Comparison of ENCODE assay signal across 14 cellular contexts in genomic region chr20:49575551-49576060, GRCh38. TPM values are rescaled to one million over a fixed set of nuclear protein-coding genes. Genes with fewer than 3 reads are reported as not detected.
DNase-seq lines count a peak whose midpoint lies in the region; ATAC-seq, FAIRE-seq and TF ChIP-seq lines count a peak whose summit lies in the region.
"Had no signal": no experiment of that assay in that cellular context is flagged by ENCODE, and none has a peak within 500 bp of the region (broad histone marks: within the 10 kb centered on the region; RNA-seq: fewer than 3 reads in every experiment).

No MANE protein-coding gene starts in this region.

- H2AFZ ChIP-seq in H9 (ENCODE audit: low read length) (no peak overlapping the region), OCI-LY7 (ENCODE audit: low read length) (peak overlapping the region; percentile 21; the same call in 1 of the 2 replicates)

- ATAC-seq in heart right ventricle (peak; percentile 36 to 72 (median 62)), HG03442 (IDR thresholded peaks at IDR 0.05; ENCODE audit: unreplicated experiment) (no peak), GM19467 (IDR thresholded peaks at IDR 0.05; ENCODE audit: unreplicated experiment) (no peak)
- ATAC-seq in activated CD4-positive, CD25-positive, alpha-beta regulatory T cell treated with anti-CD3 and anti-CD28 coated beads, Interleukin-2, amount 50 U/mL, for 24 hours, result no peak

- peak overlapping the region; percentile 43; the same call in 1 of the 2 replicates for H3K14ac ChIP-seq in H9 (ENCODE audit: insufficient read depth, low read length)

- H2BK120ac ChIP-seq in H9 (ENCODE audit: low read depth, low read length, poor library complexity, severe bottlenecking), result no peak overlapping the region

- no TSS peak for BruUV-seq in OCI-LY7 (replicated peaks; lab: Mats Ljungman, UMichigan)

- H4K20me1 ChIP-seq in H9 (ENCODE audit: control insufficient read depth, insufficient read depth, insufficient read length) (no peaks in the 10 kb centered on the region), OCI-LY7 (ENCODE audit: insufficient read depth, low read length) (no peaks in the 10 kb centered on the region)

- H4K5ac ChIP-seq in H9 (ENCODE audit: insufficient read length, low read depth, low read length), result no peak overlapping the region

- H3K9me3 Mint-ChIP-seq in H9, result no peaks in the 10 kb centered on the region; a peak in 1 of 5 replicates

- no peak overlapping the region for H3K56ac ChIP-seq in H9 (ENCODE audit: insufficient read length, low read depth, low read length)

- no peak overlapping the region for H2BK20ac ChIP-seq in H9 (ENCODE audit: low read depth, low read length, poor library complexity, severe bottlenecking)

- H3K4me2 ChIP-seq in H9 (ENCODE audit: insufficient read depth, insufficient read length, low read length) (no peak overlapping the region), OCI-LY7 (ENCODE audit: low read length) (no peak overlapping the region)

- no peak overlapping the region for H3T11ph ChIP-seq in H9 (ENCODE audit: low read length)

- FAIRE-seq in small intestine (lab: Jason Lieb, UNC), result no peak

- H3K27me3 ChIP-seq in H9 (ENCODE audit: insufficient read depth, low read length) (no peaks in the 10 kb centered on the region; the same call in 1 of the 2 replicates), heart right ventricle (peaks cover 0 to 15% (median 5%) of the 10 kb centered on the region in 7 donors), small intestine (ENCODE audit: control insufficient read depth in 2 of 2, insufficient read depth in 2 of 2, low read length in 2 of 2) (no peaks in the 10 kb centered on the region)

- CTCF ChIA-PET in OCI-LY7 (lab: Charles Lee; ENCODE audit: unreplicated experiment), result no interaction called here

- no peak overlapping the region for H3K9ac ChIP-seq in H9 (ENCODE audit: extremely low read depth, insufficient read length, low read length)

- no peak overlapping the region for H2BK12ac ChIP-seq in H9 (ENCODE audit: insufficient read length, low read depth, low read length)

- H3K23ac ChIP-seq in H9 (ENCODE audit: insufficient read length, low read depth, low read length), result no peak overlapping the region

- TF ChIP-seq CTCF in H9 (conservative IDR thresholded peaks at IDR 0.05) (no peak), OCI-LY7 (conservative IDR thresholded peaks at IDR 0.05; ENCODE audit: low read length) (no peak), heart right ventricle (IDR thresholded peaks at IDR 0.05) (no peak)

- H3K9me3 ChIP-seq in H9 (ENCODE audit: control insufficient read depth, low read depth, low read length), result no peaks in the 10 kb centered on the region
- H3K9me3 ChIP-seq in OCI-LY7 (ENCODE audit: low read length), result no peaks in the 10 kb centered on the region
- peaks cover 0 to 10% (median 3%) of the 10 kb centered on the region in 11 donors for H3K9me3 ChIP-seq in heart right ventricle
- no peaks in the 10 kb centered on the region for H3K9me3 ChIP-seq in small intestine (ENCODE audit: control insufficient read depth, low read depth)
- H3K9me3 ChIP-seq: neutrophil had no signal

- no peaks in the 10 kb centered on the region for H3K9me2 ChIP-seq in OCI-LY7 (ENCODE audit: insufficient read depth, low read length)

- intact Hi-C loops in OCI-LY7 (cut with micrococcal nuclease; ENCODE audit: unreplicated experiment) (no loop called here), heart right ventricle (cut with DNase I) (no loop called here)

- H4K91ac ChIP-seq in H9 (ENCODE audit: insufficient read length, low read depth, low read length), result no peak overlapping the region

- H3K27ac Mint-ChIP-seq in H9, result no peak overlapping the region

- peaks cover 2% of the 10 kb centered on the region; the same call in 1 of the 2 replicates for H3K4me1 ChIP-seq in H9 (ENCODE audit: insufficient read depth, low read length)
- peaks cover 17% of the 10 kb centered on the region for H3K4me1 ChIP-seq in OCI-LY7 (ENCODE audit: insufficient read depth, low read length, poor library complexity, severe bottlenecking)
- H3K4me1 ChIP-seq in heart right ventricle, result peaks cover 0 to 38% (median 4%) of the 10 kb centered on the region in 9 donors
- H3K4me1 ChIP-seq in small intestine (ENCODE audit: control insufficient read depth in 2 of 2, insufficient read depth in 1 of 2, low read depth in 1 of 2, low read length in 1 of 2), result no peaks in the 10 kb centered on the region

- H3K4ac ChIP-seq in H9 (ENCODE audit: low read depth, low read length), result no peak overlapping the region

- H3K18ac ChIP-seq in H9 (ENCODE audit: insufficient read length, low read depth, low read length), result no peak overlapping the region

- no peak overlapping the region for H3K4me3 Mint-ChIP-seq in H9
- H3K4me3 Mint-ChIP-seq: brain had no signal

- no peak overlapping the region for H2AK5ac ChIP-seq in H9 (ENCODE audit: insufficient read length, low read length)

- no CpG with 5 or more reads among the region's 5 CpGs for WGBS in H9 (ENCODE audit: extremely low coverage, insufficient read length, low lambda C conversion rate)
- WGBS in heart right ventricle, 2 donors, result 20 to 30% methylated on average over 5 of the region's 5 CpGs
- WGBS in small intestine, 3 donors, result 11 to 49% (median 31%) methylated on average over 5 of the region's 5 CpGs

- H3K36me3 Mint-ChIP-seq in H9 (ENCODE audit: insufficient read depth in 1 of 3, low read depth in 3 of 3), result no peaks in the 10 kb centered on the region; a peak in 1 of 7 replicates
- H3K36me3 Mint-ChIP-seq: brain had no signal

- H4K8ac ChIP-seq in H9 (replicated peaks; ENCODE audit: insufficient read length, low read depth, low read length), result no peak overlapping the region

- H3K36me3 ChIP-seq in OCI-LY7 (ENCODE audit: insufficient read depth, low read length) (no peaks in the 10 kb centered on the region), heart right ventricle (no peaks in the 10 kb centered on the region), small intestine (ENCODE audit: control insufficient read depth in 2 of 2, insufficient read depth in 2 of 2, low read length in 2 of 2) (no peaks in the 10 kb centered on the region)
- H3K36me3 ChIP-seq: neutrophil had no signal

- DNase-seq in H9 (peak; percentile 29), OCI-LY7 (ENCODE audit: low spot score) (no peak), heart right ventricle (no peak), small intestine (peak; percentile 41), AML-193 (lab: John Stamatoyannopoulos, UW) (no peak)
- DNase-seq: activated T-cell treated with anti-CD3 and anti-CD28 coated beads for 4 hours; NCI-H1436 treated with DMSO at 0.1 percent for 48 hours; stimulated activated CD4-positive, alpha-beta T cell treated with anti-CD3 and anti-CD28 coated beads, Interleukin-4, amount 100 ng/mL, for 24 hours had no signal

- POLR2A ChIA-PET in OCI-LY7 (lab: Charles Lee), result no interaction called here

- H3K27me3 Mint-ChIP-seq in H9 (ENCODE audit: low read depth), result peaks cover 4% of the 10 kb centered on the region

- no peak overlapping the region for H3K4me3 ChIP-seq in OCI-LY7 (ENCODE audit: low read depth, low read length, poor library complexity, severe bottlenecking)
- no peak overlapping the region for H3K4me3 ChIP-seq in heart right ventricle
- no peak overlapping the region for H3K4me3 ChIP-seq in small intestine (ENCODE audit: low read depth in 1 of 2, low read length in 2 of 2)

- H3K27ac ChIP-seq in H9 (ENCODE audit: insufficient read length, low read depth, low read length), result no peak overlapping the region
- no peak overlapping the region for H3K27ac ChIP-seq in OCI-LY7 (ENCODE audit: low read depth, low read length, poor library complexity, severe bottlenecking)
- peak overlapping the region in 9 of 10 donors; percentile 31 to 77 (median 65) for H3K27ac ChIP-seq in heart right ventricle
- no peak overlapping the region for H3K27ac ChIP-seq in small intestine (ENCODE audit: low read depth in 1 of 2, low read length in 1 of 2)
- H3K27ac ChIP-seq: neutrophil had no signal

- no peaks in the 10 kb centered on the region for H3K79me1 ChIP-seq in H9 (ENCODE audit: insufficient read depth, low read depth, low read length, poor library complexity, severe bottlenecking)

- H2BK5ac ChIP-seq in H9 (ENCODE audit: insufficient read length, low read length), result no peak overlapping the region

- H3K4me1 Mint-ChIP-seq in H9, result peaks cover 17 to 40% of the 10 kb centered on the region in 2 experiments

- no peaks in the 10 kb centered on the region for H3K23me2 ChIP-seq in H9 (ENCODE audit: insufficient read length, low read depth, low read length, poor library complexity, severe bottlenecking)

- H2BK15ac ChIP-seq in H9 (ENCODE audit: low read depth, low read length), result no peak overlapping the region

- H3K79me2 ChIP-seq in H9 (ENCODE audit: insufficient read depth, low read length), result no peaks in the 10 kb centered on the region
- no peaks in the 10 kb centered on the region for H3K79me2 ChIP-seq in OCI-LY7 (ENCODE audit: insufficient read depth, low read depth, low read length)

RNA-seq across cellular contexts. Expression of gene PTGIS, which starts 7.7 kb away (rescaled TPM):
- total RNA-seq in H9 (2021), result 18.9 and 20.0 TPM in 2 replicates
- total RNA-seq in OCI-LY7 (2014; rRNA removed; shearing (Covaris generic)), result not detected in 2 replicates
- not detected in 2 replicates for total RNA-seq in OCI-LY7 (2022)
- 10 to 100 TPM in 9 of 10 donors, 1 to 10 TPM in 1; 10.0 to 66.8 (median 23.3) TPM for total RNA-seq in heart right ventricle
- polyA plus RNA-seq in heart right ventricle, result 1 to 10 TPM; 6.5 to 7.5 TPM
- 10 to 100 TPM in 1 of 3 donors, under 1 TPM in 2; 0.22 to 15.1 (median 0.54) TPM for polyA plus RNA-seq in small intestine
- total RNA-seq: epithelial cell of proximal tubule had no signal

Comparison
In these comparisons a context has a peak if more than half of its experiments do, and no peak if none do; other contexts are left out.
1. DNase-seq: peak in H9 (single experiment) and small intestine (single experiment); none in OCI-LY7 (single experiment), heart right ventricle (0 of 2) and AML-193 (0 of 2).
2. H3K27ac ChIP-seq: peak in heart right ventricle (9 of 10); none in H9 (single experiment), OCI-LY7 (single experiment) and small intestine (0 of 2).
3. ATAC-seq: peak in heart right ventricle (8 of 8); none in activated CD4-positive, CD25-positive, alpha-beta regulatory T cell treated with anti-CD3 and anti-CD28 coated beads, Interleukin-2, amount 50 U/mL, for 24 hours (0 of 2), HG03442 (single experiment) and GM19467 (single experiment).
4. RNA of gene PTGIS, which starts 7.7 kb away (total RNA-seq): 10.0 to 66.8 TPM in heart right ventricle and 18.9 to 20.0 TPM in H9; not detected in OCI-LY7; every median in the first group is over 10 times any median in the second.